24 cellular contexts compared by ENCODE assay signal in the genomic region with DNA sequence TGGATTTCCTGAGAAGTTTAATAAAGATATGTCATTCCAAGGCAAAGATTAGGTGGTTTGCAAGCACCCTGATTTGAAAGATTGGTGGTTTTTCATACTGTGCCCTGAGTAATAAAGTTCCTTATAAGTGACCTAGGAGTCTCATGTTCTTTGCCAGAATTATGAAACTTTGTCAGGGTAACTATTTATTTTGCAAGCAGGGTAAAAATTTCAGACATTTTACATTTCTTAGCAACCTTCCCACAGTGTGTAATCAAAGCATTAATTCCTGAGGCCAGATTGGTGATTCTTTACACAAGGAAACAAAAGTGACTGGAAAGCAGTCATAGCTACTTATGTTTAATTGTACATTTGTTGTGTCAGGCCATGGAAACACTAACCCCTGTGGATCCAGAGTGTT.
"Had no signal": no experiment of that assay in that cellular context is flagged by ENCODE, and none has a peak within 500 bp of the region (broad histone marks: within the 10 kb centered on the region; RNA-seq: fewer than 3 reads in every experiment).

No MANE protein-coding gene starts in this region.

- H3K36me3 ChIP-seq: gastroesophageal sphincter, heart left ventricle, ovary, sigmoid colon, stomach, thyroid gland, vagina had no signal

- H2AFZ ChIP-seq: hepatocyte had no signal

- H3K4me1 ChIP-seq: foreskin keratinocyte, gastroesophageal sphincter, heart left ventricle, psoas muscle, sigmoid colon, stomach, thyroid gland, vagina had no signal

- H3K79me2 ChIP-seq: hepatocyte had no signal

- DNase-seq: dermis blood vessel endothelial cell; effector memory CD8-positive, alpha-beta T cell; heart left ventricle; kidney; natural killer cell; occipital lobe; ovary; posterior cingulate gyrus; psoas muscle; right cardiac atrium; sigmoid colon; stimulated activated CD4-positive, alpha-beta T cell treated with anti-CD3 and anti-CD28 coated beads, Interleukin-2, amount 100 ng/mL, for 24 hours; stimulated activated CD4-positive, alpha-beta T cell treated with anti-CD3 and anti-CD28 coated beads, Interleukin-4, amount 100 ng/mL, for 24 hours; stimulated activated naive CD4-positive, alpha-beta T cell treated with Interleukin-2 at 50 U/mL for 16 hours; stomach; thyroid gland had no signal

- H3K27me3 ChIP-seq: foreskin keratinocyte, gastroesophageal sphincter, heart left ventricle, hepatocyte, ovary, sigmoid colon, stomach, thyroid gland, vagina had no signal

- FAIRE-seq: endometrium, kidney had no signal

- H3K27ac ChIP-seq: foreskin keratinocyte, gastroesophageal sphincter, heart left ventricle, hepatocyte, ovary, psoas muscle, sigmoid colon, stomach, thyroid gland, vagina had no signal

- H3K4me3 ChIP-seq: gastroesophageal sphincter, heart left ventricle, hepatocyte, lung, ovary, psoas muscle, sigmoid colon, stomach, thyroid gland, vagina had no signal

- ATAC-seq: effector memory CD8-positive, alpha-beta T cell; gastroesophageal sphincter; heart left ventricle; left lobe of liver; natural killer cell; psoas muscle; right cardiac atrium; stimulated activated effector memory CD8-positive, alpha-beta T cell treated with anti-CD3 and anti-CD28 coated beads, Interleukin-12 subunit alpha, Interleukin-12 subunit beta, amount 100 ng/mL, for 72 hours had no signal

- H3K9me3 ChIP-seq: gastroesophageal sphincter, ovary, sigmoid colon, thyroid gland, vagina had no signal

- H3K4me2 ChIP-seq: hepatocyte had no signal
